ENCODE assay signal across 22 cellular contexts in the genomic region with DNA sequence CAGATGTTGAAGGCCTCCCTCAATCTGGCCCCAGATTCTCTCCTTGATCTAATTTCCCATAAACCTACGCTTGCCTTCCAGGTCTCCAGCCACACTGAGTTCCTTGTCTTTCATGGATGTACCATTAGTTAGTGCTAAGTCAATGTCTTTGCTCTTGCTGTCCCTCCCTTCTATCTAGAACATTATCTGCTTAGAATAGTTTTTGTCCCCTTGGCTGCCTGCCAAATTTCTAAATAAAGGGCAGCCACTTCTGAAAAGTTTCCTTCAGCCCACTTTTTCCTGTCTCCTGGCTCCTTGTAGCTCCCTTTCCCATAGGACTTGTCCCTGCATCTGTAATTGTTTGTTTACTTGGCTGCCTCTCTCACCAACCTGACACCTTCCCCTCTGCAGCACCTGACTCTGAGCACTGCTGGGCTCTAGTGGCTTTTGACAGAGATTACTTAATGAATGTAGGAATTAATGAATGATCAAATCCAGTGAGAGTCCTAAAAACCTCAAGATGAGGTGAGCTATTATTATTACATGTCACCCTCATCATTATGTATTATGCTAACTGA. TPM values are rescaled to one million over a fixed set of nuclear protein-coding genes. Genes with fewer than 3 reads are reported as not detected.
DNase-seq lines count a peak whose midpoint lies in the region; ATAC-seq and TF ChIP-seq lines count a peak whose summit lies in the region.
"Had no signal": no experiment of that assay in that cellular context is flagged by ENCODE, and none has a peak within 500 bp of the region (broad histone marks: within the 10 kb centered on the region; RNA-seq: fewer than 3 reads in every experiment).

No MANE protein-coding gene starts in this region.

- intact Hi-C loops in left ventricle myocardium superior (cut with micrococcal nuclease), result loop anchor here (10.0 kb wide), 1 partner anchor 642 kb away; no protein-coding TSS in a partner anchor
- intact Hi-C loops in left ventricle myocardium inferior (cut with micrococcal nuclease), result no loop called here

- H3K27ac ChIP-seq in left ventricle myocardium inferior (replicated peaks), result no peak overlapping the region
- no peak overlapping the region for H3K27ac ChIP-seq in HEK293 (ENCODE audit: extremely low read depth, low read depth, low read length)
- H3K27ac ChIP-seq: A549 had no signal

- H3K4me1 Mint-ChIP-seq in type B pancreatic cell (ENCODE audit: unreplicated experiment), result peaks cover 12% of the 10 kb centered on the region
- H3K4me1 Mint-ChIP-seq: CD4-positive, CD25-positive, alpha-beta regulatory T cell had no signal

- ATAC-seq in left ventricle myocardium superior, result peak; percentile 38
- ATAC-seq: A549, GM12878 had no signal

- H3K4me1 ChIP-seq in left ventricle myocardium inferior (peaks cover 17% of the 10 kb centered on the region), HEK293 (ENCODE audit: control insufficient read depth, insufficient read depth, low read length) (peaks cover 3% of the 10 kb centered on the region; the same call in 1 of the 2 replicates)
- H3K4me1 ChIP-seq: A549, BE2C had no signal

- DNase-seq in left ventricle myocardium superior, result no peak
- DNase-seq in left ventricle myocardium inferior, result no peak
- DNase-seq in fibroblast of pulmonary artery (ENCODE audit: low read depth), result peak; percentile 6
- DNase-seq in type B pancreatic cell (ENCODE audit: extremely low spot score, unreplicated experiment), result peak; percentile 4
- no peak for DNase-seq in stimulated activated CD4-positive, alpha-beta T cell treated with anti-CD3 and anti-CD28 coated beads, Interleukin-2, amount 100 ng/mL, for 48 hours
- no peak for DNase-seq in T-helper 1 cell
- DNase-seq: BE2C; CD4-positive, CD25-positive, alpha-beta regulatory T cell; DMS79 treated with DMSO at 0.1 percent for 48 hours; MM.1S; NCI-H1048; NCI-H1417 treated with DMSO at 0.1 percent for 48 hours; NCI-H187; NCI-H226; NCI-H510A treated with DMSO at 0.1 percent for 48 hours; NCI-H774; NK-92 treated with Interleukin-12 subunit alpha and Interleukin-12 subunit beta, amount 100 ng/mL, for 24 hours; SIG-M5; SK-N-SH had no signal

- no peaks in the 10 kb centered on the region for H3K9me3 Mint-ChIP-seq in type B pancreatic cell

- H3K27ac Mint-ChIP-seq in type B pancreatic cell, result no peak overlapping the region
- H3K27ac Mint-ChIP-seq: CD4-positive, CD25-positive, alpha-beta regulatory T cell had no signal

- CTCF ChIA-PET in HEK293 (lab: Yijun Ruan, JAX), result interaction anchor here (0.6 kb wide), 1 partner anchor 912 kb away, joined by 6 read pairs; no protein-coding TSS in a partner anchor

- no peaks in the 10 kb centered on the region for H3K9me3 ChIP-seq in left ventricle myocardium inferior (replicated peaks)
- H3K9me3 ChIP-seq in HEK293 (ENCODE audit: control insufficient read depth, insufficient read depth, low read depth, low read length), result no peaks in the 10 kb centered on the region
- H3K9me3 ChIP-seq: A549, BE2C, SK-N-SH had no signal

- H3K36me3 ChIP-seq in left ventricle myocardium inferior, result no peaks in the 10 kb centered on the region
- no peaks in the 10 kb centered on the region for H3K36me3 ChIP-seq in HEK293 (ENCODE audit: control insufficient read depth in 2 of 2, insufficient read depth in 1 of 2, low read length in 2 of 2)
- H3K36me3 ChIP-seq: BE2C had no signal

- H3K4me3 Mint-ChIP-seq in type B pancreatic cell, result no peak overlapping the region
- H3K4me3 Mint-ChIP-seq: CD4-positive, CD25-positive, alpha-beta regulatory T cell had no signal

- no peaks in the 10 kb centered on the region for H3K36me3 Mint-ChIP-seq in type B pancreatic cell
- H3K36me3 Mint-ChIP-seq: CD4-positive, CD25-positive, alpha-beta regulatory T cell had no signal

- H3K4me3 ChIP-seq in left ventricle myocardium inferior (no peak overlapping the region), HEK293 (ENCODE audit: low read depth, low read length) (no peak overlapping the region), fibroblast of pulmonary artery (replicated peaks; ENCODE audit: low read depth, low read length) (no peak overlapping the region)
- H3K4me3 ChIP-seq: A549, GM12878 had no signal

- no peaks in the 10 kb centered on the region for H3K27me3 ChIP-seq in left ventricle myocardium inferior (ENCODE audit: low read depth)
- H3K27me3 ChIP-seq: BE2C had no signal

- TF ChIP-seq CTCF in left ventricle myocardium inferior (IDR thresholded peaks at IDR 0.05; ENCODE audit: borderline replicate concordance), result no peak
- no peak for TF ChIP-seq CTCF in HEK293 (tag by site-specific recombination; IDR thresholded peaks at IDR 0.05)
- TF ChIP-seq CTCF in fibroblast of pulmonary artery (IDR thresholded peaks at IDR 0.05; ENCODE audit: low read length, missing control alignments), result no peak
- no peak for TF ChIP-seq CTCF in type B pancreatic cell (conservative IDR thresholded peaks at IDR 0.05)

- POLR2A ChIA-PET in HEK293 (lab: Yijun Ruan, JAX), result no interaction called here

- peaks cover 6% of the 10 kb centered on the region for H3K27me3 Mint-ChIP-seq in type B pancreatic cell
- H3K27me3 Mint-ChIP-seq: CD4-positive, CD25-positive, alpha-beta regulatory T cell had no signal

TF ChIP-seq in HEK293, 187 proteins besides CTCF, POLR2A, EP300 and RAD21:
- 0 out of 2 replicates have a peak, but pooled peaks have one; percentile 49 for TF ChIP-seq ZNF571 (tag by site-specific recombination; IDR thresholded peaks at IDR 0.05)
- TF ChIP-seq ZNF660 (tag by site-specific recombination; IDR thresholded peaks at IDR 0.05), result peak; percentile 52; the same call in 1 of the 2 replicates
- peak; percentile 54; the same call in 1 of the 2 replicates for TF ChIP-seq ZNF549 (tag by site-specific recombination; IDR thresholded peaks at IDR 0.05)
- no peak for TF ChIP-seq ZNF626 (tag by site-specific recombination; IDR thresholded peaks at IDR 0.05)
- 0 out of 2 replicates have a peak, but pooled peaks have one; percentile 46 for TF ChIP-seq BCL6B (tag by site-specific recombination; IDR thresholded peaks at IDR 0.05)
- no peak for TF ChIP-seq YY2 (tag by site-specific recombination; IDR thresholded peaks at IDR 0.05)
- TF ChIP-seq ZNF544 (tag by site-specific recombination; IDR thresholded peaks at IDR 0.05), result peak; percentile 59; the same call in 1 of the 2 replicates
- TF ChIP-seq HOXA7 (CRISPR knock-in tag; IDR thresholded peaks at IDR 0.05; ENCODE audit: borderline replicate concordance), result no peak
- TF ChIP-seq ZNF112 (tag by site-specific recombination; IDR thresholded peaks at IDR 0.05), result peak; percentile 42; the same call in 1 of the 2 replicates
- TF ChIP-seq ZNF776 (tag by site-specific recombination; IDR thresholded peaks at IDR 0.05; ENCODE audit: borderline replicate concordance), result 0 out of 2 replicates have a peak, but pooled peaks have one; percentile 49
- no peak for TF ChIP-seq ZNF530 (tag by site-specific recombination; IDR thresholded peaks at IDR 0.05; ENCODE audit: low read depth)
- peak; percentile 56; the same call in 1 of the 2 replicates for TF ChIP-seq ZNF561 (tag by site-specific recombination; IDR thresholded peaks at IDR 0.05; ENCODE audit: borderline replicate concordance)
- TF ChIP-seq ZNF585B (tag by site-specific recombination; IDR thresholded peaks at IDR 0.05), result no peak
- no peak for TF ChIP-seq ZSCAN23 (tag by site-specific recombination; IDR thresholded peaks at IDR 0.05)
- no peak for TF ChIP-seq ZNF169 (tag by site-specific recombination; IDR thresholded peaks at IDR 0.05)
- peak; percentile 28; the same call in 1 of the 2 replicates for TF ChIP-seq ZNF248 (tag by site-specific recombination; IDR thresholded peaks at IDR 0.05)

RNA-seq across cellular contexts. Expression of gene CXCL12, which starts 58.3 kb away (rescaled TPM):
- total RNA-seq in left ventricle myocardium superior (136 TPM), left ventricle myocardium inferior (130 TPM), type B pancreatic cell (ENCODE audit: low replicate concordance) (25.7 and 137 TPM in 2 replicates)
- total RNA-seq: CD4-positive, CD25-positive, alpha-beta regulatory T cell had no signal

Comparison
In these comparisons a context has a peak if more than half of its experiments do, and no peak if none do; other contexts are left out.
1. DNase-seq: peak in fibroblast of pulmonary artery (single experiment) and type B pancreatic cell (single experiment); none in left ventricle myocardium superior (single experiment), left ventricle myocardium inferior (single experiment), stimulated activated CD4-positive, alpha-beta T cell treated with anti-CD3 and anti-CD28 coated beads, Interleukin-2, amount 100 ng/mL, for 48 hours (0 of 2) and T-helper 1 cell (0 of 5).